2 cellular contexts compared by ENCODE assay signal in the genomic region with DNA sequence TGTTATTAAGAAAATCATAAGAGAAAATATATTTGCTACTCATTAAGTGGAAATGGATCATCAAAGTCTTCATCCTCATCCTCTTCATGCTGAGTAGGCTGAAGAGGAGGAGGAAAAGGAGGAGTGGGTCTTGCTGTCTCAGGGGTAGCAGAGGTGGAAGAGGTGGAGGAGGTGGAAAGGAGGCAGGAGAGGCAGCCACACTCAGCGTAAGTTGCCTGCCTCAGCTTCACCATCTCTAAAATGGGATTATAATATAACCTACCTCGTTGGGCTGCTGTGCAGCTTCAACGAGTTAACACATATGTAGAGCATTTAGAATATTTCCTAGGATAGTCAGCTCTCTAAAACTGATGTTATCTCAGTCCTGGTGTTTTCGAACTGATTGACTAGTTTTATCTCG.
TF ChIP-seq lines count a peak whose summit lies in the region.

No MANE protein-coding gene starts in this region.

TF ChIP-seq in HepG2, 621 proteins besides CTCF, POLR2A, EP300 and RAD21:
- TF ChIP-seq ZNF629 (CRISPR knock-in tag; conservative IDR thresholded peaks at IDR 0.05) (peak; percentile 78), ZSCAN22 (CRISPR knock-in tag; IDR thresholded peaks at IDR 0.05) (no peak), NFKB2 (CRISPR knock-in tag; IDR thresholded peaks at IDR 0.05; ENCODE audit: borderline replicate concordance) (no peak)

TF ChIP-seq in HEK293, 187 proteins besides CTCF, POLR2A, EP300 and RAD21:
- no peak for TF ChIP-seq ZNF677 (tag by site-specific recombination; IDR thresholded peaks at IDR 0.05)
- TF ChIP-seq, protein P1, sequence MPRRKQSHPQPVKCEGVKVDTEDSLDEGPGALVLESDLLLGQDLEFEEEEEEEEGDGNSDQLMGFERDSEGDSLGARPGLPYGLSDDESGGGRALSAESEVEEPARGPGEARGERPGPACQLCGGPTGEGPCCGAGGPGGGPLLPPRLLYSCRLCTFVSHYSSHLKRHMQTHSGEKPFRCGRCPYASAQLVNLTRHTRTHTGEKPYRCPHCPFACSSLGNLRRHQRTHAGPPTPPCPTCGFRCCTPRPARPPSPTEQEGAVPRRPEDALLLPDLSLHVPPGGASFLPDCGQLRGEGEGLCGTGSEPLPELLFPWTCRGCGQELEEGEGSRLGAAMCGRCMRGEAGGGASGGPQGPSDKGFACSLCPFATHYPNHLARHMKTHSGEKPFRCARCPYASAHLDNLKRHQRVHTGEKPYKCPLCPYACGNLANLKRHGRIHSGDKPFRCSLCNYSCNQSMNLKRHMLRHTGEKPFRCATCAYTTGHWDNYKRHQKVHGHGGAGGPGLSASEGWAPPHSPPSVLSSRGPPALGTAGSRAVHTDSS (tag by site-specific recombination; IDR thresholded peaks at IDR 0.05), result 0 out of 2 replicates have a peak, but pooled peaks have one; percentile 35
- TF ChIP-seq, protein P2, sequence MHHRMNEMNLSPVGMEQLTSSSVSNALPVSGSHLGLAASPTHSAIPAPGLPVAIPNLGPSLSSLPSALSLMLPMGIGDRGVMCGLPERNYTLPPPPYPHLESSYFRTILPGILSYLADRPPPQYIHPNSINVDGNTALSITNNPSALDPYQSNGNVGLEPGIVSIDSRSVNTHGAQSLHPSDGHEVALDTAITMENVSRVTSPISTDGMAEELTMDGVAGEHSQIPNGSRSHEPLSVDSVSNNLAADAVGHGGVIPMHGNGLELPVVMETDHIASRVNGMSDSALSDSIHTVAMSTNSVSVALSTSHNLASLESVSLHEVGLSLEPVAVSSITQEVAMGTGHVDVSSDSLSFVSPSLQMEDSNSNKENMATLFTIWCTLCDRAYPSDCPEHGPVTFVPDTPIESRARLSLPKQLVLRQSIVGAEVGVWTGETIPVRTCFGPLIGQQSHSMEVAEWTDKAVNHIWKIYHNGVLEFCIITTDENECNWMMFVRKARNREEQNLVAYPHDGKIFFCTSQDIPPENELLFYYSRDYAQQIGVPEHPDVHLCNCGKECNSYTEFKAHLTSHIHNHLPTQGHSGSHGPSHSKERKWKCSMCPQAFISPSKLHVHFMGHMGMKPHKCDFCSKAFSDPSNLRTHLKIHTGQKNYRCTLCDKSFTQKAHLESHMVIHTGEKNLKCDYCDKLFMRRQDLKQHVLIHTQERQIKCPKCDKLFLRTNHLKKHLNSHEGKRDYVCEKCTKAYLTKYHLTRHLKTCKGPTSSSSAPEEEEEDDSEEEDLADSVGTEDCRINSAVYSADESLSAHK (tag by site-specific recombination; IDR thresholded peaks at IDR 0.05), result no peak
